ENCODE assay signal across 14 cellular contexts in genomic region chr6:151317206-151317994, GRCh38.
DNase-seq lines count a peak whose midpoint lies in the region; ATAC-seq, FAIRE-seq and TF ChIP-seq lines count a peak whose summit lies in the region.
"Had no signal": no experiment of that assay in that cellular context is flagged by ENCODE, and none has a peak within 500 bp of the region (broad histone marks: within the 10 kb centered on the region; RNA-seq: fewer than 3 reads in every experiment).

No MANE protein-coding gene starts in this region.

- H3K4me3 ChIP-seq in osteoblast (ENCODE audit: insufficient read depth, low read length) (no peak overlapping the region), lower lobe of right lung (no peak overlapping the region)

- DNase-seq in ELR (ENCODE audit: low read depth) (peak; percentile 70), RCC 7860 (ENCODE audit: low spot score) (peak; percentile 14), fibroblast of gingiva (ENCODE audit: low read depth) (peak; percentile 79), osteoblast (ENCODE audit: insufficient read length, low spot score, missing footprints) (peak; percentile 77), NCI-H748 treated with DMSO at 0.1 percent for 48 hours (lab: John Stamatoyannopoulos, UW) (no peak), hippocampal formation (lab: John Stamatoyannopoulos, UW) (no peak), lower lobe of right lung (no peak)
- DNase-seq in activated CD4-positive, alpha-beta T cell treated with anti-CD3 and anti-CD28 coated beads for 36 hours: no peak
- DNase-seq: endodermal cell, left colon, NCI-H1436 had no signal

- H3K9me3 ChIP-seq in osteoblast (ENCODE audit: low read depth, low read length): no peaks in the 10 kb centered on the region
- H3K9me3 ChIP-seq in lower lobe of right lung: no peaks in the 10 kb centered on the region

- no peak overlapping the region for H3K27ac Mint-ChIP-seq in activated CD4-positive, alpha-beta T cell treated with anti-CD3 and anti-CD28 coated beads for 36 hours
- H3K27ac Mint-ChIP-seq: endodermal cell had no signal

- no peak for ATAC-seq in activated CD4-positive, alpha-beta T cell treated with anti-CD3 and anti-CD28 coated beads for 36 hours
- no peak for ATAC-seq in lower lobe of right lung
- ATAC-seq: HCT116, left colon, sciatic nerve had no signal

- no peak for TF ChIP-seq CTCF in osteoblast (IDR thresholded peaks at IDR 0.05; ENCODE audit: extremely low read depth, low read depth, low read length)
- no peak for TF ChIP-seq CTCF in lower lobe of right lung (IDR thresholded peaks at IDR 0.05)

- H3K27me3 Mint-ChIP-seq in activated CD4-positive, alpha-beta T cell treated with anti-CD3 and anti-CD28 coated beads for 36 hours: peaks cover 5% of the 10 kb centered on the region

- H3K79me2 ChIP-seq in osteoblast (ENCODE audit: insufficient read depth, low read length): no peaks in the 10 kb centered on the region

- FAIRE-seq in RCC 7860 (lab: Jason Lieb, UNC): no peak

- H3K36me3 ChIP-seq in osteoblast (ENCODE audit: insufficient read depth, low read length): no peaks in the 10 kb centered on the region
- H3K36me3 ChIP-seq in lower lobe of right lung: no peaks in the 10 kb centered on the region

- peaks cover 7% of the 10 kb centered on the region for H3K9me3 Mint-ChIP-seq in activated CD4-positive, alpha-beta T cell treated with anti-CD3 and anti-CD28 coated beads for 36 hours (ENCODE audit: low read depth)

- CTCF ChIA-PET in activated CD4-positive, alpha-beta T cell treated with anti-CD3 and anti-CD28 coated beads for 36 hours (lab: Charles Lee): interaction anchor here (1.5 kb wide), 1 partner anchor 303 kb away, joined by 4 read pairs; no protein-coding TSS in a partner anchor

- peak overlapping the region; percentile 47 for H3K27ac ChIP-seq in osteoblast (ENCODE audit: low read depth, low read length)
- no peak overlapping the region for H3K27ac ChIP-seq in lower lobe of right lung
- H3K27ac ChIP-seq: VCaP had no signal

- no peaks in the 10 kb centered on the region for H4K20me1 ChIP-seq in osteoblast (ENCODE audit: insufficient read depth, low read length)

- H3K4me1 Mint-ChIP-seq in activated CD4-positive, alpha-beta T cell treated with anti-CD3 and anti-CD28 coated beads for 36 hours: peaks cover 3% of the 10 kb centered on the region

- H2AFZ ChIP-seq in osteoblast (ENCODE audit: low read length): no peak overlapping the region

- H3K36me3 Mint-ChIP-seq in activated CD4-positive, alpha-beta T cell treated with anti-CD3 and anti-CD28 coated beads for 36 hours (ENCODE audit: low read depth): no peaks in the 10 kb centered on the region

- H3K4me3 Mint-ChIP-seq in activated CD4-positive, alpha-beta T cell treated with anti-CD3 and anti-CD28 coated beads for 36 hours: no peak overlapping the region
- H3K4me3 Mint-ChIP-seq: endodermal cell had no signal

- intact Hi-C loops in activated CD4-positive, alpha-beta T cell treated with anti-CD3 and anti-CD28 coated beads for 36 hours (cut with DNase I, micrococcal nuclease): no loop called here
- intact Hi-C loops in lower lobe of right lung (cut with DNase I): no loop called here

- H3K4me1 ChIP-seq in osteoblast (ENCODE audit: insufficient read depth, low read length) (peaks cover 4% of the 10 kb centered on the region), lower lobe of right lung (no peaks in the 10 kb centered on the region)

- H3K4me2 ChIP-seq in osteoblast (ENCODE audit: insufficient read depth, low read length): peak overlapping the region; percentile 24

- POLR2A ChIA-PET in activated CD4-positive, alpha-beta T cell treated with anti-CD3 and anti-CD28 coated beads for 36 hours (lab: Charles Lee): interaction anchor here (0.5 kb wide), 1 partner anchor 173 kb away, joined by 3 read pairs; no protein-coding TSS in a partner anchor

- no peaks in the 10 kb centered on the region for H3K27me3 ChIP-seq in osteoblast (ENCODE audit: insufficient read depth, low read length)
- H3K27me3 ChIP-seq in lower lobe of right lung (ENCODE audit: low read depth): no peaks in the 10 kb centered on the region

Comparison
In these comparisons a context has a peak if more than half of its experiments do, and no peak if none do; other contexts are left out.
1. DNase-seq: peak in ELR (single experiment), RCC 7860 (single experiment), fibroblast of gingiva (single experiment) and osteoblast (single experiment); none in activated CD4-positive, alpha-beta T cell treated with anti-CD3 and anti-CD28 coated beads for 36 hours (single experiment), NCI-H748 treated with DMSO at 0.1 percent for 48 hours (single experiment), hippocampal formation (0 of 2) and lower lobe of right lung (single experiment).